Comparison of ENCODE assay signal across 28 cellular contexts in genomic region chr14:101593411-101594181, GRCh38. TPM values are rescaled to one million over a fixed set of nuclear protein-coding genes. Genes with fewer than 3 reads are reported as not detected.
DNase-seq lines count a peak whose midpoint lies in the region; ATAC-seq, FAIRE-seq and TF ChIP-seq lines count a peak whose summit lies in the region.
"Had no signal": no experiment of that assay in that cellular context is flagged by ENCODE, and none has a peak within 500 bp of the region (broad histone marks: within the 10 kb centered on the region; RNA-seq: fewer than 3 reads in every experiment).

No MANE protein-coding gene starts in this region.

- POLR2A ChIA-PET in T-cell (lab: Charles Lee): no interaction called here

- no peaks in the 10 kb centered on the region for H3K27me3 Mint-ChIP-seq in T-cell
- peaks cover 5% of the 10 kb centered on the region for H3K27me3 Mint-ChIP-seq in mesothelial cell of epicardium (ENCODE audit: low read depth)
- H3K27me3 Mint-ChIP-seq: activated naive CD8-positive, alpha-beta T cell treated with anti-CD3 and anti-CD28 coated beads for 36 hours had no signal

- H3K4me3 Mint-ChIP-seq in T-cell: no peak overlapping the region
- no peak overlapping the region for H3K4me3 Mint-ChIP-seq in mesothelial cell of epicardium
- H3K4me3 Mint-ChIP-seq: activated CD4-positive, alpha-beta T cell treated with anti-CD3 and anti-CD28 coated beads, Interleukin-2, amount 10 ng/mL, durations not matched to agents 24 days and 14 days; activated naive CD8-positive, alpha-beta T cell treated with anti-CD3 and anti-CD28 coated beads for 36 hours; CD14-positive monocyte; HFFc6 had no signal

- no peak for ATAC-seq in T-cell (replicated peaks in 1 of 4)
- ATAC-seq: left lobe of liver; stimulated activated naive CD8-positive, alpha-beta T cell treated with anti-CD3 and anti-CD28 coated beads, Interleukin-15, Interleukin-2, amounts not matched to agents 100 U/mL and 50 U/mL, for 24 hours had no signal

- H3K9me3 Mint-ChIP-seq in T-cell: peaks cover 0 to 12% (median 5%) of the 10 kb centered on the region in 3 donors
- H3K9me3 Mint-ChIP-seq in mesothelial cell of epicardium: peaks cover 18% of the 10 kb centered on the region
- H3K9me3 Mint-ChIP-seq: HFFc6 had no signal

- H3K27ac Mint-ChIP-seq in T-cell: peak overlapping the region; percentile 8 to 34
- no peak overlapping the region for H3K27ac Mint-ChIP-seq in mesothelial cell of epicardium
- H3K27ac Mint-ChIP-seq: activated CD4-positive, alpha-beta T cell treated with anti-CD3 and anti-CD28 coated beads, Interleukin-2, amount 10 ng/mL, durations not matched to agents 24 days and 14 days; activated naive CD8-positive, alpha-beta T cell treated with anti-CD3 and anti-CD28 coated beads for 36 hours; activated T-helper 2 cell treated with anti-CD3 and anti-CD28 coated beads, Interferon-gamma antibody, Interleukin-2, Interleukin-4, amounts not matched to agents 10 μg/mL and 5 μg/mL and 100 μg/mL, durations not matched to agents 14 hours and 24 hours and 36 hours; CD14-positive monocyte; HFFc6 had no signal

- DNase-seq in A172 (ENCODE audit: low spot score) (peak; percentile 18), GM03348 (ENCODE audit: low spot score) (peak; percentile 2), T-cell (peak in 1 of 34 experiments; percentile 12), iPS-NIHi7 (ENCODE audit: extremely low spot score) (peak; percentile 16), mesothelial cell of epicardium (ENCODE audit: low spot score in 2 of 2, unreplicated experiment in 2 of 2) (no peak), frontal cortex (ENCODE audit: low spot score in 2 of 2) (no peak), NK-92 (lab: John Stamatoyannopoulos, UW; ENCODE audit: unreplicated experiment) (no peak), NCI-H146 (lab: John Stamatoyannopoulos, UW) (no peak)
- DNase-seq: activated CD4-positive, alpha-beta T cell treated with anti-CD3 and anti-CD28 coated beads, Interleukin-2, amount 10 ng/mL, durations not matched to agents 24 days and 14 days; activated naive CD8-positive, alpha-beta T cell treated with anti-CD3 and anti-CD28 coated beads for 36 hours; central memory CD4-positive, alpha-beta T cell; HFFc6; KG1; NCI-H1048; NCI-H187; NCI-H526; RPMI8226; SK-N-SH; stimulated activated CD4-positive, alpha-beta T cell treated with anti-CD3 and anti-CD28 coated beads, Interleukin-4, amount 100 ng/mL, for 24 hours; stimulated activated naive CD8-positive, alpha-beta T cell treated with anti-CD3 and anti-CD28 coated beads, Interleukin-15, Interleukin-2, amounts not matched to agents 100 U/mL and 50 U/mL, for 24 hours; uterus had no signal

- CTCF ChIA-PET in T-cell (lab: Charles Lee): no interaction called here

- H3K4me1 Mint-ChIP-seq in T-cell (peaks cover 41 to 47% (median 45%) of the 10 kb centered on the region in 3 donors), mesothelial cell of epicardium (peaks cover 3% of the 10 kb centered on the region)

- H3K36me3 Mint-ChIP-seq in T-cell (no peaks in the 10 kb centered on the region), mesothelial cell of epicardium (peaks cover 4% of the 10 kb centered on the region)
- H3K36me3 Mint-ChIP-seq: CD14-positive monocyte had no signal

- TF ChIP-seq CTCF in mesothelial cell of epicardium (IDR thresholded peaks at IDR 0.05; ENCODE audit: unreplicated experiment): no peak

- no peak for FAIRE-seq in frontal cortex (lab: Jason Lieb, UNC)
- FAIRE-seq: astrocyte, GM19239 had no signal

RNA-seq across cellular contexts. Expression of gene DIO3, which starts 32.3 kb away (rescaled TPM):
- total RNA-seq in A172 (2014; rRNA removed; shearing (Covaris generic)): not detected in 2 replicates
- not detected for total RNA-seq in T-cell
- 31.0 to 35.8 TPM (median 35.6 TPM) in 3 replicates for total RNA-seq in mesothelial cell of epicardium
- total RNA-seq in frontal cortex: under 0.01 TPM
- total RNA-seq: activated CD4-positive, alpha-beta T cell treated with anti-CD3 and anti-CD28 coated beads, Interleukin-2, amount 10 ng/mL, durations not matched to agents 24 days and 14 days; activated naive CD8-positive, alpha-beta T cell treated with anti-CD3 and anti-CD28 coated beads for 36 hours; activated T-helper 2 cell treated with anti-CD3 and anti-CD28 coated beads, Interferon-gamma antibody, Interleukin-2, Interleukin-4, amounts not matched to agents 10 μg/mL and 5 μg/mL and 100 μg/mL, durations not matched to agents 14 hours and 24 hours and 36 hours; HFFc6; HT1080; renal cortical epithelial cell had no signal

Comparison
In these comparisons a context has a peak if more than half of its experiments do, and no peak if none do; other contexts are left out.
1. DNase-seq: peak in A172 (single experiment), GM03348 (single experiment) and iPS-NIHi7 (single experiment); none in mesothelial cell of epicardium (0 of 2), frontal cortex (0 of 2), NK-92 (single experiment) and NCI-H146 (single experiment).
2. RNA of gene DIO3, which starts 32.3 kb away (total RNA-seq): 31.0 to 35.8 TPM in mesothelial cell of epicardium; not detected in A172, not detected in T-cell and under 0.01 TPM in frontal cortex (single experiment); every median in the first group is over 10 times any median in the second.